In genomic region chr9:4143951-4144717, GRCh38 we compare ENCODE assay signal across 2 cellular contexts.
TF ChIP-seq lines count a peak whose summit lies in the region.

No MANE protein-coding gene starts in this region.

TF ChIP-seq in IMR-90, 13 proteins besides CTCF, POLR2A, EP300 and RAD21:
- no peak for TF ChIP-seq SMC3 (IDR thresholded peaks at IDR 0.05; ENCODE audit: low read depth, low read length)
- TF ChIP-seq RFX5 (IDR thresholded peaks at IDR 0.05; ENCODE audit: low read depth, low read length) = no peak
- no peak; the same call in 1 of the 2 replicates for TF ChIP-seq MAFK (IDR thresholded peaks at IDR 0.05; ENCODE audit: low read depth, low read length)
- TF ChIP-seq MAZ (IDR thresholded peaks at IDR 0.05; ENCODE audit: borderline replicate concordance, low read depth, low read length) = no peak
- no peak for TF ChIP-seq USF2 (IDR thresholded peaks at IDR 0.05; ENCODE audit: low read depth, low read length)
- no peak for TF ChIP-seq NFE2L2 (IDR thresholded peaks at IDR 0.05; ENCODE audit: low read depth, low read length)
- TF ChIP-seq FOS (IDR thresholded peaks at IDR 0.05; ENCODE audit: low read depth, low read length) = peak; percentile 70
- TF ChIP-seq CEBPB (IDR thresholded peaks at IDR 0.05; ENCODE audit: low read depth, low read length) = no peak

TF ChIP-seq in H1, 55 proteins besides CTCF, POLR2A, EP300 and RAD21:
- TF ChIP-seq RXRA (IDR thresholded peaks at IDR 0.05; ENCODE audit: insufficient read depth, low read depth, low read length) = no peak
- TF ChIP-seq SRF (IDR thresholded peaks at IDR 0.05; ENCODE audit: low read depth, low read length) = no peak
- no peak for TF ChIP-seq EGR1 (IDR thresholded peaks at IDR 0.05; ENCODE audit: borderline replicate concordance, low read depth, low read length)
- no peak for TF ChIP-seq TAF7 (optimal IDR thresholded peaks at IDR 0.05; ENCODE audit: borderline replicate concordance, low read depth, low read length)
- TF ChIP-seq POU5F1 (IDR thresholded peaks at IDR 0.05; ENCODE audit: low read depth, low read length) = no peak
- no peak for TF ChIP-seq BRCA1 (IDR thresholded peaks at IDR 0.05; ENCODE audit: low read depth, low read length)
- no peak for TF ChIP-seq HDAC2 (IDR thresholded peaks at IDR 0.05; ENCODE audit: borderline replicate concordance in 1 of 2, low read depth in 2 of 2, low read length in 2 of 2)
- no peak for TF ChIP-seq BACH1 (IDR thresholded peaks at IDR 0.05; ENCODE audit: low read length)
- TF ChIP-seq RFX5 (IDR thresholded peaks at IDR 0.05; ENCODE audit: borderline replicate concordance, low read depth, low read length) = no peak
- no peak for TF ChIP-seq ATF3 (IDR thresholded peaks at IDR 0.05; ENCODE audit: insufficient read depth, low read depth, low read length)
- no peak for TF ChIP-seq KDM5A (IDR thresholded peaks at IDR 0.05; ENCODE audit: low read length)
